Comparison of ENCODE assay signal across 22 cellular contexts in the genomic region with DNA sequence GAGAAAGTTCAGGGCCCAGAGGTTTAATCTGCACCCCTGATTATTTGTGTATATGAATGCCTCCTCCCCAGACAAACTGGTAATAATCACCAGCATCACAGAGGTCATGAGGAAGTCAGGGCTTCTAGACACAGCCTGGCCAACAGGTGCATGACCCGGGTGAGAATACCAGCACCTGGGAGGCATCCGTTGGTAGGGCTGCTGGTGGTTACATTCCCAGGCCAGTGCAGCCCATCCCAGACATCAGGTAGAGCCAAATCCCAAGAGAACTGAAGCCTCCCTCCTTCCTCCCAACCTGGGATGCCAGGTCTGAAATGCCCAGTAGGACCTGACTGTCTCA. TPM values are rescaled to one million over a fixed set of nuclear protein-coding genes. Genes with fewer than 3 reads are reported as not detected.
DNase-seq lines count a peak whose midpoint lies in the region; ATAC-seq, FAIRE-seq and TF ChIP-seq lines count a peak whose summit lies in the region.
"Had no signal": no experiment of that assay in that cellular context is flagged by ENCODE, and none has a peak within 500 bp of the region (broad histone marks: within the 10 kb centered on the region; RNA-seq: fewer than 3 reads in every experiment).

No MANE protein-coding gene starts in this region.

- intact Hi-C loops in Right ventricle myocardium superior (cut with DNase I) (no loop called here), cardiac septum (cut with DNase I) (no loop called here), esophagus squamous epithelium (cut with DNase I) (no loop called here), posterior vena cava (cut with DNase I) (no loop called here)

- DNase-seq in Right ventricle myocardium superior, result peak; percentile 29
- no peak for DNase-seq in cardiac septum (ENCODE audit: low spot score)
- no peak for DNase-seq in esophagus squamous epithelium (lab: John Stamatoyannopoulos, UW)
- DNase-seq in posterior vena cava (ENCODE audit: low spot score), result peak; percentile 58
- DNase-seq in urothelium cell line (ENCODE audit: low spot score), result no peak
- no peak for DNase-seq in effector CD8-positive, alpha-beta T cell (lab: John Stamatoyannopoulos, UW)
- DNase-seq in HEK293T (ENCODE audit: extremely low spot score), result no peak
- no peak for DNase-seq in activated CD4-positive, alpha-beta T cell treated with anti-CD3 and anti-CD28 coated beads for 48 hours
- DNase-seq: activated CD4-positive, alpha-beta T cell treated with anti-CD3 and anti-CD28 coated beads, Interleukin-2, amount 50 U/mL, for 1 hour; NCI-H1436; NCI-H2171; stimulated activated CD4-positive, alpha-beta T cell treated with anti-CD3 and anti-CD28 coated beads, Interleukin-4, amount 100 ng/mL, for 1 hour had no signal

- H3K27ac ChIP-seq in esophagus squamous epithelium, result peak overlapping the region; percentile 79 to 91 (median 84)
- H3K27ac ChIP-seq: C4-2B had no signal

- H3K4me1 ChIP-seq in esophagus squamous epithelium, result peaks cover 37 to 96% (median 40%) of the 10 kb centered on the region in 3 donors

- CTCF ChIA-PET in HEK293T (lab: Yijun Ruan, JAX), result no interaction called here

- peaks cover 0 to 14% (median 0%) of the 10 kb centered on the region in 3 donors for H3K36me3 ChIP-seq in esophagus squamous epithelium
- H3K36me3 ChIP-seq: gastrocnemius medialis had no signal

- TF ChIP-seq POLR2A in esophagus squamous epithelium (IDR thresholded peaks at IDR 0.05), result no peak

- no peak overlapping the region for H3K4me3 ChIP-seq in esophagus squamous epithelium

- peak; percentile 89 for FAIRE-seq in urothelium cell line (lab: Jason Lieb, UNC)
- FAIRE-seq: colon, endothelial cell of umbilical vein, G401.6, GM12892, TTC549 had no signal

- no peak for TF ChIP-seq CTCF in esophagus squamous epithelium (IDR thresholded peaks at IDR 0.05)

- POLR2A ChIA-PET in HEK293T (lab: Yijun Ruan, JAX), result no interaction called here

- no peak for ATAC-seq in Right ventricle myocardium superior (ENCODE audit: poor library complexity)
- ATAC-seq: gastrocnemius medialis had no signal

- whole genome bisulfite sequencing in esophagus squamous epithelium, 2 donors, result 86% methylated on average over 2 of the region's 2 CpGs; no CpG with 5 or more reads in 1 of the 2 donors

- peaks cover 8 to 100% (median 26%) of the 10 kb centered on the region in 4 donors for H3K27me3 ChIP-seq in esophagus squamous epithelium

- H3K9me3 ChIP-seq in esophagus squamous epithelium, result no peaks in the 10 kb centered on the region
- H3K9me3 ChIP-seq: gastrocnemius medialis had no signal

TF ChIP-seq in HEK293T, 16 proteins besides CTCF, POLR2A, EP300 and RAD21:
- TF ChIP-seq ARNT (IDR thresholded peaks at IDR 0.05) (no peak), FOXM1 (IDR thresholded peaks at IDR 0.05; ENCODE audit: borderline replicate concordance) (no peak), BHLHE40 (IDR thresholded peaks at IDR 0.05; ENCODE audit: borderline replicate concordance) (no peak), L3MBTL2 (conservative IDR thresholded peaks at IDR 0.05) (no peak), PKNOX1 (IDR thresholded peaks at IDR 0.05) (no peak), CTBP1 (IDR thresholded peaks at IDR 0.05; ENCODE audit: borderline replicate concordance) (no peak)

RNA-seq across cellular contexts. Expression of gene TBX2, which starts 7.2 kb away (rescaled TPM):
- total RNA-seq in Right ventricle myocardium superior (13.1 TPM), cardiac septum (17.2 TPM), esophagus squamous epithelium (10 to 100 TPM in 1 of 4 donors, 1 to 10 TPM in 3; 2.2 to 13.4 (median 4.2) TPM), posterior vena cava (10 to 100 TPM; 11.2 to 16.5 TPM)
- total RNA-seq: A673, endothelial cell of umbilical vein had no signal

RNA-seq across cellular contexts. Expression of gene TBX4, which starts 45.4 kb away (rescaled TPM):
- total RNA-seq in Right ventricle myocardium superior (not detected), cardiac septum (0.05 TPM), esophagus squamous epithelium (not detected), posterior vena cava (under 1 TPM in 1 of 2 donors, not detected in 1; 0.24 TPM)
- total RNA-seq: A673, endothelial cell of umbilical vein, gastrocnemius medialis, liver, osteocyte had no signal

Comparison
In these comparisons a context has a peak if more than half of its experiments do, and no peak if none do; other contexts are left out.
1. DNase-seq: peak in Right ventricle myocardium superior (single experiment) and posterior vena cava (single experiment); none in cardiac septum (single experiment), esophagus squamous epithelium (single experiment), urothelium cell line (single experiment), effector CD8-positive, alpha-beta T cell (single experiment), HEK293T (single experiment) and activated CD4-positive, alpha-beta T cell treated with anti-CD3 and anti-CD28 coated beads for 48 hours (single experiment).